In the genomic region with DNA sequence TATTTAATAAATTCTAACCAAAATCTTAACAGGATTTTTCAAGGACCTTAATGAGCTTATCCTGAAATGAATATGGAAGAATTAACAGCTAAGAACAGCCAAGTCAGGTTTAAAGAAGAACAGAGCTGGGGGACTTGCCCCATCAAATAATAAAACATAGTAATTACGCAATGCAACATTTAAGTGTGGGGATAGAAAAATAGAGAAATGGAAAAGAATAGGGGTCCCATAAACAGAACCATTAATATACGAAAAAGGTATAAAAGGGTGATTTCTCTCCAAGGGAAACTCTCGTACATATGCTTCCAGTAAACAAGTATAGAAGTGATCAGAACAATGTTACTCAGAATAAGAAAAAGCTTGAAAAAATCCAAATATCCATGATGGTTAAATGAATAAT, we compare ENCODE assay signal across 19 cellular contexts.
DNase-seq lines count a peak whose midpoint lies in the region; ATAC-seq, FAIRE-seq and TF ChIP-seq lines count a peak whose summit lies in the region.
"Had no signal": no experiment of that assay in that cellular context is flagged by ENCODE, and none has a peak within 500 bp of the region (broad histone marks: within the 10 kb centered on the region; RNA-seq: fewer than 3 reads in every experiment).

No MANE protein-coding gene starts in this region.

- ATAC-seq in HG02678 (IDR thresholded peaks at IDR 0.05; ENCODE audit: unreplicated experiment) (no peak), natural killer cell (no peak)
- ATAC-seq: CD8-positive, alpha-beta T cell had no signal

- H3K4me1 Mint-ChIP-seq in neural progenitor cell (peaks cover 3% of the 10 kb centered on the region), natural killer cell (no peaks in the 10 kb centered on the region)
- H3K4me1 Mint-ChIP-seq: B cell had no signal

- TF ChIP-seq CTCF in neural progenitor cell (IDR thresholded peaks at IDR 0.05) = no peak
- TF ChIP-seq CTCF in natural killer cell (IDR thresholded peaks at IDR 0.05) = no peak

- H3K36me3 ChIP-seq in neural progenitor cell = peaks cover 16% of the 10 kb centered on the region
- H3K36me3 ChIP-seq: BLaER1 treated with 17β-estradiol and CSF1 and Interleukin-3, amounts not matched to agents 10 nM and 100 nM had no signal

- peaks cover 14% of the 10 kb centered on the region for H3K4me1 ChIP-seq in neural progenitor cell
- H3K4me1 ChIP-seq: BLaER1 treated with 17β-estradiol and CSF1 and Interleukin-3, amounts not matched to agents 10 nM and 100 nM; Caco-2 had no signal

- H3K9me3 Mint-ChIP-seq in neural progenitor cell = peaks cover 29% of the 10 kb centered on the region
- peaks cover 0 to 3% of the 10 kb centered on the region in 2 donors for H3K9me3 Mint-ChIP-seq in natural killer cell

- H4K20me1 ChIP-seq in neural progenitor cell (ENCODE audit: low read depth) = no peaks in the 10 kb centered on the region
- H4K20me1 ChIP-seq: BLaER1 treated with 17β-estradiol and CSF1 and Interleukin-3, amounts not matched to agents 10 nM and 100 nM had no signal

- H3K4me3 Mint-ChIP-seq in neural progenitor cell (no peak overlapping the region), natural killer cell (no peak overlapping the region)
- H3K4me3 Mint-ChIP-seq: B cell; CD4-positive, alpha-beta T cell; CD8-positive, alpha-beta T cell had no signal

- TF ChIP-seq EP300 in Ishikawa (IDR thresholded peaks at IDR 0.05; ENCODE audit: borderline replicate concordance) = no peak

- no peak for TF ChIP-seq RAD21 in Ishikawa (IDR thresholded peaks at IDR 0.05; ENCODE audit: low read depth)

- peak overlapping the region; percentile 60 for H3K27ac ChIP-seq in neural progenitor cell
- H3K27ac ChIP-seq: BLaER1 treated with 17β-estradiol and CSF1 and Interleukin-3, amounts not matched to agents 10 nM and 100 nM; C4-2B had no signal

- H3K9ac ChIP-seq in neural progenitor cell = no peak overlapping the region
- H3K9ac ChIP-seq: BLaER1 treated with 17β-estradiol and CSF1 and Interleukin-3, amounts not matched to agents 10 nM and 100 nM had no signal

- intact Hi-C loops in natural killer cell (cut with micrococcal nuclease) = no loop called here

- peaks cover 15% of the 10 kb centered on the region for H3K9me3 ChIP-seq in neural progenitor cell (ENCODE audit: low read depth)
- H3K9me3 ChIP-seq: Caco-2 had no signal

- H3K27me3 Mint-ChIP-seq in neural progenitor cell (ENCODE audit: insufficient read depth, low read depth) (no peaks in the 10 kb centered on the region), natural killer cell (ENCODE audit: low read depth in 2 of 2) (peaks cover 0 to under 1% of the 10 kb centered on the region in 2 donors)
- H3K27me3 Mint-ChIP-seq: CD4-positive, alpha-beta T cell had no signal

- FAIRE-seq in G401.6 (lab: Jason Lieb, UNC) = peak; percentile 13
- FAIRE-seq: GM12891, GM19239 had no signal

- H3K4me3 ChIP-seq in neural progenitor cell = no peak overlapping the region
- H3K4me3 ChIP-seq: BLaER1 treated with 17β-estradiol and CSF1 and Interleukin-3, amounts not matched to agents 10 nM and 100 nM had no signal

- DNase-seq in neural progenitor cell (ENCODE audit: low spot score) = no peak
- no peak for DNase-seq in NCI-H1048 (lab: John Stamatoyannopoulos, UW)
- no peak for DNase-seq in natural killer cell
- DNase-seq: 8988T; AML-193; Caco-2; Calu3; CD4-positive, alpha-beta T cell; CD8-positive, alpha-beta T cell; DMS79 treated with DMSO at 0.1 percent for 48 hours; GF-D8 had no signal

- peaks cover 6% of the 10 kb centered on the region for H3K79me2 ChIP-seq in neural progenitor cell (ENCODE audit: low read depth)

- peaks cover 32% of the 10 kb centered on the region for H3F3A ChIP-seq in neural progenitor cell (ENCODE audit: low read depth)

- H3K36me3 Mint-ChIP-seq in neural progenitor cell = peaks cover 40% of the 10 kb centered on the region
- H3K36me3 Mint-ChIP-seq in natural killer cell = no peaks in the 10 kb centered on the region
- H3K36me3 Mint-ChIP-seq: CD8-positive, alpha-beta T cell had no signal

- no peaks in the 10 kb centered on the region for H3K27me3 ChIP-seq in neural progenitor cell
- H3K27me3 ChIP-seq: BLaER1 treated with 17β-estradiol and CSF1 and Interleukin-3, amounts not matched to agents 10 nM and 100 nM had no signal

- no peak overlapping the region for H2AFZ ChIP-seq in neural progenitor cell (replicated peaks)

- no peak overlapping the region for H3K4me2 ChIP-seq in neural progenitor cell
- H3K4me2 ChIP-seq: BLaER1 treated with 17β-estradiol and CSF1 and Interleukin-3, amounts not matched to agents 10 nM and 100 nM had no signal

- no peak overlapping the region for H3K27ac Mint-ChIP-seq in neural progenitor cell
- no peak overlapping the region for H3K27ac Mint-ChIP-seq in natural killer cell
- H3K27ac Mint-ChIP-seq: B cell; CD4-positive, alpha-beta T cell; CD8-positive, alpha-beta T cell had no signal

TF ChIP-seq in Ishikawa, 13 proteins besides CTCF, POLR2A, EP300 and RAD21:
- no peak for TF ChIP-seq ZBTB7A (IDR thresholded peaks at IDR 0.05; ENCODE audit: low read depth)
- TF ChIP-seq CEBPB (IDR thresholded peaks at IDR 0.05) = 0 out of 2 replicates have a peak, but pooled peaks have one; percentile 25
